ENCODE assay signal across 27 cellular contexts in genomic region chr1:156936721-156937220, GRCh38. TPM values are rescaled to one million over a fixed set of nuclear protein-coding genes. Genes with fewer than 3 reads are reported as not detected.
"Had no signal": no experiment of that assay in that cellular context is flagged by ENCODE, and none has a peak within 500 bp of the region (broad histone marks: within the 10 kb centered on the region; RNA-seq: fewer than 3 reads in every experiment).

No MANE protein-coding gene starts in this region.

- H3K9me3 Mint-ChIP-seq: activated naive CD4-positive, alpha-beta T cell treated with anti-CD3 and anti-CD28 coated beads, Interleukin-2, amount 50 U/mL, for 24 hours; activated T-helper 1 cell treated with anti-CD3 and anti-CD28 coated beads, Interleukin-12 subunit alpha, Interleukin-12 subunit beta, Interleukin-2, Interleukin-4 antibody, amounts not matched to agents 30 ng/mL and 10 ng/mL and 1 ng/mL, durations not matched to agents 14 hours and 24 hours and 36 hours; stimulated activated naive B cell treated with anti-CD40 and anti-IgM and Interleukin-4, amounts not matched to agents 10 μg/mL and 1 μg/mL and 100 μg/mL, for 72 hours had no signal

- H3K27me3 Mint-ChIP-seq: activated naive CD4-positive, alpha-beta T cell treated with anti-CD3 and anti-CD28 coated beads, Interleukin-2, amount 50 U/mL, for 24 hours had no signal

- H3K4me1 Mint-ChIP-seq: activated naive CD4-positive, alpha-beta T cell treated with anti-CD3 and anti-CD28 coated beads, Interleukin-2, amount 50 U/mL, for 24 hours; stimulated activated naive B cell treated with anti-CD40 and anti-IgM and Interleukin-4, amounts not matched to agents 10 μg/mL and 1 μg/mL and 100 μg/mL, for 72 hours had no signal

- H3K4me3 ChIP-seq: adrenal gland, left lung, lung, uterus had no signal

- H3K27ac Mint-ChIP-seq: activated CD8-positive, alpha-beta T cell treated with anti-CD3 and anti-CD28 coated beads, Interleukin-2, amount 10 ng/mL, durations not matched to agents 7 days and 5 days; activated naive CD4-positive, alpha-beta T cell treated with anti-CD3 and anti-CD28 coated beads, Interleukin-2, amount 50 U/mL, for 24 hours; activated T-helper 1 cell treated with anti-CD3 and anti-CD28 coated beads, Interleukin-12 subunit alpha, Interleukin-12 subunit beta, Interleukin-2, Interleukin-4 antibody, amounts not matched to agents 30 ng/mL and 10 ng/mL and 1 ng/mL, durations not matched to agents 14 hours and 24 hours and 36 hours; stimulated activated naive B cell treated with anti-CD40 and anti-IgM and Interleukin-4, amounts not matched to agents 10 μg/mL and 1 μg/mL and 100 μg/mL, for 72 hours; T-helper 17 cell had no signal

- ATAC-seq: activated CD8-positive, alpha-beta T cell treated with anti-CD3 and anti-CD28 coated beads, Interleukin-2, amount 10 ng/mL, durations not matched to agents 7 days and 5 days; esophagus mucosa; naive thymus-derived CD4-positive, alpha-beta T cell; sciatic nerve; T-helper 17 cell had no signal

- H3K27me3 ChIP-seq: adrenal gland, left lung, uterus had no signal

- H3K27ac ChIP-seq: adrenal gland, left lung, uterus had no signal

- H3K9me3 ChIP-seq: adrenal gland, left lung, uterus had no signal

- FAIRE-seq: astrocyte, colon, endothelial cell of umbilical vein, frontal cortex had no signal

- DNase-seq: activated CD4-positive, alpha-beta T cell treated with anti-CD3 and anti-CD28 coated beads, Interleukin-2, amount 50 U/mL, for 1 hour; activated CD8-positive, alpha-beta T cell treated with anti-CD3 and anti-CD28 coated beads, Interleukin-2, amount 10 ng/mL, durations not matched to agents 7 days and 5 days; activated gamma-delta T cell; central memory CD4-positive, alpha-beta T cell; effector memory CD4-positive, alpha-beta T cell; glutamatergic neuron; hippocampal formation; kidney glomerular epithelial cell; left lung; naive thymus-derived CD4-positive, alpha-beta T cell; stimulated activated CD4-positive, alpha-beta T cell treated with anti-CD3 and anti-CD28 coated beads, Interleukin-2, amount 100 ng/mL, for 48 hours; stimulated activated CD8-positive, alpha-beta memory T cell treated with anti-CD3 and anti-CD28 coated beads, Interleukin-4, amount 100 ng/mL, for 48 hours; stimulated activated naive B cell treated with anti-CD40 and anti-IgM and Interleukin-4, amounts not matched to agents 10 μg/mL and 1 μg/mL and 100 μg/mL, for 72 hours; T-helper 17 cell; trophoblast cell; uterus had no signal

- H3K36me3 Mint-ChIP-seq: stimulated activated naive B cell treated with anti-CD40 and anti-IgM and Interleukin-4, amounts not matched to agents 10 μg/mL and 1 μg/mL and 100 μg/mL, for 72 hours had no signal

- H3K4me3 Mint-ChIP-seq: activated CD8-positive, alpha-beta T cell treated with anti-CD3 and anti-CD28 coated beads, Interleukin-2, amount 10 ng/mL, durations not matched to agents 7 days and 5 days; activated naive CD4-positive, alpha-beta T cell treated with anti-CD3 and anti-CD28 coated beads, Interleukin-2, amount 50 U/mL, for 24 hours; activated T-helper 1 cell treated with anti-CD3 and anti-CD28 coated beads, Interleukin-12 subunit alpha, Interleukin-12 subunit beta, Interleukin-2, Interleukin-4 antibody, amounts not matched to agents 30 ng/mL and 10 ng/mL and 1 ng/mL, durations not matched to agents 14 hours and 24 hours and 36 hours; naive thymus-derived CD4-positive, alpha-beta T cell; stimulated activated naive B cell treated with anti-CD40 and anti-IgM and Interleukin-4, amounts not matched to agents 10 μg/mL and 1 μg/mL and 100 μg/mL, for 72 hours; T-helper 17 cell had no signal

- H3K4me1 ChIP-seq: adrenal gland, uterus had no signal

- H3K36me3 ChIP-seq: uterus had no signal

RNA-seq across cellular contexts. Expression of gene LRRC71, which starts 16.3 kb away (rescaled TPM):
- total RNA-seq: activated CD8-positive, alpha-beta T cell treated with anti-CD3 and anti-CD28 coated beads, Interleukin-2, amount 10 ng/mL, durations not matched to agents 7 days and 5 days; activated T-helper 1 cell treated with anti-CD3 and anti-CD28 coated beads, Interleukin-12 subunit alpha, Interleukin-12 subunit beta, Interleukin-2, Interleukin-4 antibody, amounts not matched to agents 30 ng/mL and 10 ng/mL and 1 ng/mL, durations not matched to agents 14 hours and 24 hours and 36 hours; esophagus mucosa; frontal cortex; naive thymus-derived CD4-positive, alpha-beta T cell; renal cortical epithelial cell; T-helper 17 cell had no signal
- polyA plus RNA-seq: naive thymus-derived CD4-positive, alpha-beta T cell had no signal
